1 cellular context compared by ENCODE assay signal in genomic region chrX:15789979-15790765, GRCh38.
TF ChIP-seq lines count a peak whose summit lies in the region.

A gene with protein sequence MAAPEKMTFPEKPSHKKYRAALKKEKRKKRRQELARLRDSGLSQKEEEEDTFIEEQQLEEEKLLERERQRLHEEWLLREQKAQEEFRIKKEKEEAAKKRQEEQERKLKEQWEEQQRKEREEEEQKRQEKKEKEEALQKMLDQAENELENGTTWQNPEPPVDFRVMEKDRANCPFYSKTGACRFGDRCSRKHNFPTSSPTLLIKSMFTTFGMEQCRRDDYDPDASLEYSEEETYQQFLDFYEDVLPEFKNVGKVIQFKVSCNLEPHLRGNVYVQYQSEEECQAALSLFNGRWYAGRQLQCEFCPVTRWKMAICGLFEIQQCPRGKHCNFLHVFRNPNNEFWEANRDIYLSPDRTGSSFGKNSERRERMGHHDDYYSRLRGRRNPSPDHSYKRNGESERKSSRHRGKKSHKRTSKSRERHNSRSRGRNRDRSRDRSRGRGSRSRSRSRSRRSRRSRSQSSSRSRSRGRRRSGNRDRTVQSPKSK (plus strand): TSS chrX:15790484. CDS start chrX:15790496, 12 bp downstream.

TF ChIP-seq in K562, 482 proteins besides CTCF, POLR2A, EP300 and RAD21 (continues in another document):
- TF ChIP-seq, protein P1, sequence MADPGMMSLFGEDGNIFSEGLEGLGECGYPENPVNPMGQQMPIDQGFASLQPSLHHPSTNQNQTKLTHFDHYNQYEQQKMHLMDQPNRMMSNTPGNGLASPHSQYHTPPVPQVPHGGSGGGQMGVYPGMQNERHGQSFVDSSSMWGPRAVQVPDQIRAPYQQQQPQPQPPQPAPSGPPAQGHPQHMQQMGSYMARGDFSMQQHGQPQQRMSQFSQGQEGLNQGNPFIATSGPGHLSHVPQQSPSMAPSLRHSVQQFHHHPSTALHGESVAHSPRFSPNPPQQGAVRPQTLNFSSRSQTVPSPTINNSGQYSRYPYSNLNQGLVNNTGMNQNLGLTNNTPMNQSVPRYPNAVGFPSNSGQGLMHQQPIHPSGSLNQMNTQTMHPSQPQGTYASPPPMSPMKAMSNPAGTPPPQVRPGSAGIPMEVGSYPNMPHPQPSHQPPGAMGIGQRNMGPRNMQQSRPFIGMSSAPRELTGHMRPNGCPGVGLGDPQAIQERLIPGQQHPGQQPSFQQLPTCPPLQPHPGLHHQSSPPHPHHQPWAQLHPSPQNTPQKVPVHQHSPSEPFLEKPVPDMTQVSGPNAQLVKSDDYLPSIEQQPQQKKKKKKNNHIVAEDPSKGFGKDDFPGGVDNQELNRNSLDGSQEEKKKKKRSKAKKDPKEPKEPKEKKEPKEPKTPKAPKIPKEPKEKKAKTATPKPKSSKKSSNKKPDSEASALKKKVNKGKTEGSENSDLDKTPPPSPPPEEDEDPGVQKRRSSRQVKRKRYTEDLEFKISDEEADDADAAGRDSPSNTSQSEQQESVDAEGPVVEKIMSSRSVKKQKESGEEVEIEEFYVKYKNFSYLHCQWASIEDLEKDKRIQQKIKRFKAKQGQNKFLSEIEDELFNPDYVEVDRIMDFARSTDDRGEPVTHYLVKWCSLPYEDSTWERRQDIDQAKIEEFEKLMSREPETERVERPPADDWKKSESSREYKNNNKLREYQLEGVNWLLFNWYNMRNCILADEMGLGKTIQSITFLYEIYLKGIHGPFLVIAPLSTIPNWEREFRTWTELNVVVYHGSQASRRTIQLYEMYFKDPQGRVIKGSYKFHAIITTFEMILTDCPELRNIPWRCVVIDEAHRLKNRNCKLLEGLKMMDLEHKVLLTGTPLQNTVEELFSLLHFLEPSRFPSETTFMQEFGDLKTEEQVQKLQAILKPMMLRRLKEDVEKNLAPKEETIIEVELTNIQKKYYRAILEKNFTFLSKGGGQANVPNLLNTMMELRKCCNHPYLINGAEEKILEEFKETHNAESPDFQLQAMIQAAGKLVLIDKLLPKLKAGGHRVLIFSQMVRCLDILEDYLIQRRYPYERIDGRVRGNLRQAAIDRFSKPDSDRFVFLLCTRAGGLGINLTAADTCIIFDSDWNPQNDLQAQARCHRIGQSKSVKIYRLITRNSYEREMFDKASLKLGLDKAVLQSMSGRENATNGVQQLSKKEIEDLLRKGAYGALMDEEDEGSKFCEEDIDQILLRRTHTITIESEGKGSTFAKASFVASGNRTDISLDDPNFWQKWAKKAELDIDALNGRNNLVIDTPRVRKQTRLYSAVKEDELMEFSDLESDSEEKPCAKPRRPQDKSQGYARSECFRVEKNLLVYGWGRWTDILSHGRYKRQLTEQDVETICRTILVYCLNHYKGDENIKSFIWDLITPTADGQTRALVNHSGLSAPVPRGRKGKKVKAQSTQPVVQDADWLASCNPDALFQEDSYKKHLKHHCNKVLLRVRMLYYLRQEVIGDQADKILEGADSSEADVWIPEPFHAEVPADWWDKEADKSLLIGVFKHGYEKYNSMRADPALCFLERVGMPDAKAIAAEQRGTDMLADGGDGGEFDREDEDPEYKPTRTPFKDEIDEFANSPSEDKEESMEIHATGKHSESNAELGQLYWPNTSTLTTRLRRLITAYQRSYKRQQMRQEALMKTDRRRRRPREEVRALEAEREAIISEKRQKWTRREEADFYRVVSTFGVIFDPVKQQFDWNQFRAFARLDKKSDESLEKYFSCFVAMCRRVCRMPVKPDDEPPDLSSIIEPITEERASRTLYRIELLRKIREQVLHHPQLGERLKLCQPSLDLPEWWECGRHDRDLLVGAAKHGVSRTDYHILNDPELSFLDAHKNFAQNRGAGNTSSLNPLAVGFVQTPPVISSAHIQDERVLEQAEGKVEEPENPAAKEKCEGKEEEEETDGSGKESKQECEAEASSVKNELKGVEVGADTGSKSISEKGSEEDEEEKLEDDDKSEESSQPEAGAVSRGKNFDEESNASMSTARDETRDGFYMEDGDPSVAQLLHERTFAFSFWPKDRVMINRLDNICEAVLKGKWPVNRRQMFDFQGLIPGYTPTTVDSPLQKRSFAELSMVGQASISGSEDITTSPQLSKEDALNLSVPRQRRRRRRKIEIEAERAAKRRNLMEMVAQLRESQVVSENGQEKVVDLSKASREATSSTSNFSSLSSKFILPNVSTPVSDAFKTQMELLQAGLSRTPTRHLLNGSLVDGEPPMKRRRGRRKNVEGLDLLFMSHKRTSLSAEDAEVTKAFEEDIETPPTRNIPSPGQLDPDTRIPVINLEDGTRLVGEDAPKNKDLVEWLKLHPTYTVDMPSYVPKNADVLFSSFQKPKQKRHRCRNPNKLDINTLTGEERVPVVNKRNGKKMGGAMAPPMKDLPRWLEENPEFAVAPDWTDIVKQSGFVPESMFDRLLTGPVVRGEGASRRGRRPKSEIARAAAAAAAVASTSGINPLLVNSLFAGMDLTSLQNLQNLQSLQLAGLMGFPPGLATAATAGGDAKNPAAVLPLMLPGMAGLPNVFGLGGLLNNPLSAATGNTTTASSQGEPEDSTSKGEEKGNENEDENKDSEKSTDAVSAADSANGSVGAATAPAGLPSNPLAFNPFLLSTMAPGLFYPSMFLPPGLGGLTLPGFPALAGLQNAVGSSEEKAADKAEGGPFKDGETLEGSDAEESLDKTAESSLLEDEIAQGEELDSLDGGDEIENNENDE (IDR thresholded peaks at IDR 0.05; ENCODE audit: low read depth, low read length), result no peak
- TF ChIP-seq HDAC1 (IDR thresholded peaks at IDR 0.05) (peak in 1 of 2 experiments; percentile 88; a peak in 2 of 4 replicates), ZNF644 (tag; IDR thresholded peaks at IDR 0.05; ENCODE audit: low read depth) (no peak), ZZZ3 (IDR thresholded peaks at IDR 0.05) (no peak), DEAF1 (CRISPR knock-in tag; IDR thresholded peaks at IDR 0.05) (no peak), IRF9 (tag; IDR thresholded peaks at IDR 0.05) (no peak), ZNF764 (CRISPR knock-in tag; IDR thresholded peaks at IDR 0.05; ENCODE audit: low read depth) (no peak), SP2 (IDR thresholded peaks at IDR 0.05; ENCODE audit: extremely low read depth, low read depth, low read length, poor library complexity, severe bottlenecking) (no peak), POLR2AphosphoS5 (IDR thresholded peaks at IDR 0.05; ENCODE audit: control insufficient read depth, insufficient read depth, low read depth, low read length) (peak; percentile 55; the same call in 1 of the 2 replicates), ZNF324 (CRISPR knock-in tag; IDR thresholded peaks at IDR 0.05) (no peak), LARP7 (IDR thresholded peaks at IDR 0.05) (0 out of 2 replicates have a peak, but pooled peaks have one; percentile 29), ZNF212 (CRISPR knock-in tag; IDR thresholded peaks at IDR 0.05) (no peak), PCBP1 (IDR thresholded peaks at IDR 0.05; ENCODE audit: low read depth, low read length, poor library complexity, severe bottlenecking) (no peak), BHLHE40 (IDR thresholded peaks at IDR 0.05; ENCODE audit: low read length) (peak; percentile 22; the same call in 1 of the 2 replicates), XRCC3 (IDR thresholded peaks at IDR 0.05) (no peak), ETV6 (IDR thresholded peaks at IDR 0.05; ENCODE audit: borderline replicate concordance in 1 of 2, low read depth in 2 of 2, low read length in 1 of 2) (no peak), ETV6 (CRISPR knock-in tag; IDR thresholded peaks at IDR 0.05; ENCODE audit: borderline replicate concordance) (no peak), MTA1 (IDR thresholded peaks at IDR 0.05; ENCODE audit: borderline replicate concordance) (no peak), JUND (IDR thresholded peaks at IDR 0.05; ENCODE audit: borderline replicate concordance, low read depth, low read length) (no peak), JUND (tag; IDR thresholded peaks at IDR 0.05; ENCODE audit: borderline replicate concordance, low read depth, low read length) (no peak), TOE1 (IDR thresholded peaks at IDR 0.05; ENCODE audit: borderline replicate concordance) (0 out of 2 replicates have a peak, but pooled peaks have one; percentile 55), TOE1 (CRISPR knock-in tag; IDR thresholded peaks at IDR 0.05; ENCODE audit: borderline replicate concordance, low read depth) (no peak), GABPA (tag; conservative IDR thresholded peaks at IDR 0.05; ENCODE audit: low read depth) (peak; percentile 63), ESRRB (CRISPR knock-in tag; IDR thresholded peaks at IDR 0.05; ENCODE audit: borderline replicate concordance) (no peak), ATF1 (CRISPR knock-in tag; IDR thresholded peaks at IDR 0.05) (no peak), ATF1 (tag; IDR thresholded peaks at IDR 0.05) (peak; percentile 60), FOXP1 (CRISPR knock-in tag; IDR thresholded peaks at IDR 0.05) (no peak), FIP1L1 (IDR thresholded peaks at IDR 0.05; ENCODE audit: low read depth, low read length, poor library complexity, severe bottlenecking) (no peak), GABPB2 (CRISPR knock-in tag; conservative IDR thresholded peaks at IDR 0.05) (no peak), GTF2B (IDR thresholded peaks at IDR 0.05; ENCODE audit: extremely low read depth, insufficient read length) (no peak), SUPT5H (IDR thresholded peaks at IDR 0.05) (peak; percentile 79)
- TF ChIP-seq, protein P2, sequence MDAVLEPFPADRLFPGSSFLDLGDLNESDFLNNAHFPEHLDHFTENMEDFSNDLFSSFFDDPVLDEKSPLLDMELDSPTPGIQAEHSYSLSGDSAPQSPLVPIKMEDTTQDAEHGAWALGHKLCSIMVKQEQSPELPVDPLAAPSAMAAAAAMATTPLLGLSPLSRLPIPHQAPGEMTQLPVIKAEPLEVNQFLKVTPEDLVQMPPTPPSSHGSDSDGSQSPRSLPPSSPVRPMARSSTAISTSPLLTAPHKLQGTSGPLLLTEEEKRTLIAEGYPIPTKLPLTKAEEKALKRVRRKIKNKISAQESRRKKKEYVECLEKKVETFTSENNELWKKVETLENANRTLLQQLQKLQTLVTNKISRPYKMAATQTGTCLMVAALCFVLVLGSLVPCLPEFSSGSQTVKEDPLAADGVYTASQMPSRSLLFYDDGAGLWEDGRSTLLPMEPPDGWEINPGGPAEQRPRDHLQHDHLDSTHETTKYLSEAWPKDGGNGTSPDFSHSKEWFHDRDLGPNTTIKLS (IDR thresholded peaks at IDR 0.05; ENCODE audit: borderline replicate concordance, low read depth), result no peak; the same call in 1 of the 2 replicates
- TF ChIP-seq, protein P3, sequence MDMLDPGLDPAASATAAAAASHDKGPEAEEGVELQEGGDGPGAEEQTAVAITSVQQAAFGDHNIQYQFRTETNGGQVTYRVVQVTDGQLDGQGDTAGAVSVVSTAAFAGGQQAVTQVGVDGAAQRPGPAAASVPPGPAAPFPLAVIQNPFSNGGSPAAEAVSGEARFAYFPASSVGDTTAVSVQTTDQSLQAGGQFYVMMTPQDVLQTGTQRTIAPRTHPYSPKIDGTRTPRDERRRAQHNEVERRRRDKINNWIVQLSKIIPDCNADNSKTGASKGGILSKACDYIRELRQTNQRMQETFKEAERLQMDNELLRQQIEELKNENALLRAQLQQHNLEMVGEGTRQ (CRISPR knock-in tag; IDR thresholded peaks at IDR 0.05), result no peak
- TF ChIP-seq, protein P4, sequence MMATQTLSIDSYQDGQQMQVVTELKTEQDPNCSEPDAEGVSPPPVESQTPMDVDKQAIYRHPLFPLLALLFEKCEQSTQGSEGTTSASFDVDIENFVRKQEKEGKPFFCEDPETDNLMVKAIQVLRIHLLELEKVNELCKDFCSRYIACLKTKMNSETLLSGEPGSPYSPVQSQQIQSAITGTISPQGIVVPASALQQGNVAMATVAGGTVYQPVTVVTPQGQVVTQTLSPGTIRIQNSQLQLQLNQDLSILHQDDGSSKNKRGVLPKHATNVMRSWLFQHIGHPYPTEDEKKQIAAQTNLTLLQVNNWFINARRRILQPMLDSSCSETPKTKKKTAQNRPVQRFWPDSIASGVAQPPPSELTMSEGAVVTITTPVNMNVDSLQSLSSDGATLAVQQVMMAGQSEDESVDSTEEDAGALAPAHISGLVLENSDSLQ (IDR thresholded peaks at IDR 0.05), result peak; percentile 82
